ENCODE assay signal across 10 cellular contexts in the genomic region with DNA sequence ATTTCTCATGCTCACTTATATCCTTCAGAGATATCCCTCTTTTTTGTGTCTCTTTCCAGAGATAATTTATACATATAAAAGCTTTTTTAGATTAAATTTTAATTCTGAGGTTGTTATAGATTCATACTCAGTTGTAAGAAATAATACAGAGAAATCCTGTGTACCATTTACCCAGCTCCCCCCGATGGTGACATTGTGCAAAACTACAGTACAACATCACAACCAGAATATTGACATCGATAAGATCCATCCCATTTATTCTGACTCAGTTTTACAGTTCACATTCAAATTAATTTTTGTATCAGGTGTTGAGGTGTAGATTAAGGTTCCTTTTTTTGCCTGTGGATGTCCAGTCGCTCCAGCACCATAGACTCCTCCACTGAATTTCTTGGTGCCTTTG. TPM values are rescaled to one million over a fixed set of nuclear protein-coding genes. Genes with fewer than 3 reads are reported as not detected.
DNase-seq lines count a peak whose midpoint lies in the region; ATAC-seq, FAIRE-seq and TF ChIP-seq lines count a peak whose summit lies in the region.
"Had no signal": no experiment of that assay in that cellular context is flagged by ENCODE, and none has a peak within 500 bp of the region (broad histone marks: within the 10 kb centered on the region; RNA-seq: fewer than 3 reads in every experiment).

No MANE protein-coding gene starts in this region.

- no peak overlapping the region for H3T11ph ChIP-seq in H9 (ENCODE audit: low read length)

- H3K4ac ChIP-seq in H9 (ENCODE audit: low read depth, low read length) = no peak overlapping the region

- no peak overlapping the region for H3K27ac Mint-ChIP-seq in H9

- no peak overlapping the region for H3K9ac ChIP-seq in H9 (ENCODE audit: extremely low read depth, insufficient read length, low read length)
- H3K9ac ChIP-seq in adipocyte (ENCODE audit: low read length) = no peak overlapping the region
- H3K9ac ChIP-seq in keratinocyte (ENCODE audit: control insufficient read depth, extremely low read depth, insufficient read depth, low read length) = no peak overlapping the region

- WGBS in H9 (ENCODE audit: extremely low coverage, insufficient read length, low lambda C conversion rate) = no CpG with 5 or more reads among the region's 3 CpGs

- H3K36me3 Mint-ChIP-seq in H9 (ENCODE audit: insufficient read depth in 1 of 3, low read depth in 3 of 3) = peaks cover 0 to 4% (median 0%) of the 10 kb centered on the region in 3 experiments; a peak in 1 of 7 replicates

- TF ChIP-seq CTCF in H9 (conservative IDR thresholded peaks at IDR 0.05) = peak; percentile 52
- peak in 2 of 3 experiments; percentile 23 to 47 for TF ChIP-seq CTCF in keratinocyte (optimal IDR thresholded peaks at IDR 0.05 in 1 of 3, IDR thresholded peaks at IDR 0.05 in 1 of 3, conservative IDR thresholded peaks at IDR 0.05 in 1 of 3; ENCODE audit: extremely low read depth in 1 of 3, insufficient read depth in 2 of 3, low read length in 3 of 3)

- H3K4me1 ChIP-seq in H9 (ENCODE audit: insufficient read depth, low read length) (peaks cover 2% of the 10 kb centered on the region; the same call in 1 of the 2 replicates), adipocyte (ENCODE audit: control insufficient read depth, insufficient read depth, low read length) (no peaks in the 10 kb centered on the region), keratinocyte (ENCODE audit: control insufficient read depth, extremely low read depth, insufficient read depth, low read length) (no peaks in the 10 kb centered on the region)

- H3K27me3 Mint-ChIP-seq in H9 (ENCODE audit: low read depth) = peaks cover 32% of the 10 kb centered on the region

- H3K9me3 Mint-ChIP-seq in H9 = peaks cover 3 to 6% of the 10 kb centered on the region in 2 experiments; a peak in 2 of 5 replicates

- H2BK20ac ChIP-seq in H9 (ENCODE audit: low read depth, low read length, poor library complexity, severe bottlenecking) = no peak overlapping the region

- H4K5ac ChIP-seq in H9 (ENCODE audit: insufficient read length, low read depth, low read length) = no peak overlapping the region

- H3K79me2 ChIP-seq in H9 (ENCODE audit: insufficient read depth, low read length) (no peaks in the 10 kb centered on the region), keratinocyte (ENCODE audit: control insufficient read depth, insufficient read depth, low read length) (no peaks in the 10 kb centered on the region)

- H2BK12ac ChIP-seq in H9 (ENCODE audit: insufficient read length, low read depth, low read length) = no peak overlapping the region

- no peak overlapping the region for H3K14ac ChIP-seq in H9 (ENCODE audit: insufficient read depth, low read length)

- H4K20me1 ChIP-seq in H9 (ENCODE audit: control insufficient read depth, insufficient read depth, insufficient read length) (no peaks in the 10 kb centered on the region), keratinocyte (ENCODE audit: control insufficient read depth, extremely low read depth, insufficient read depth, low read length) (no peaks in the 10 kb centered on the region)

- dilution Hi-C loops in keratinocyte (cut with MboI; ENCODE audit: extremely low pct_ligation_motif_present, low sequenced_read_pairs) = no loop called here

- H4K8ac ChIP-seq in H9 (replicated peaks; ENCODE audit: insufficient read length, low read depth, low read length) = no peak overlapping the region

- H3K27me3 ChIP-seq in H9 (ENCODE audit: insufficient read depth, low read length) (peaks cover 4% of the 10 kb centered on the region), adipocyte (replicated peaks; ENCODE audit: control insufficient read depth, insufficient read depth, low read length) (peaks cover 23% of the 10 kb centered on the region), keratinocyte (ENCODE audit: control insufficient read depth, extremely low read depth, insufficient read depth, low read length) (peaks cover 19% of the 10 kb centered on the region)

- no peaks in the 10 kb centered on the region for H3K9me1 ChIP-seq in keratinocyte (ENCODE audit: control insufficient read depth, extremely low read depth, insufficient read depth, low read length)

- no peak overlapping the region for H3K56ac ChIP-seq in H9 (ENCODE audit: insufficient read length, low read depth, low read length)

- no peak overlapping the region for H2BK120ac ChIP-seq in H9 (ENCODE audit: low read depth, low read length, poor library complexity, severe bottlenecking)

- H3K4me3 ChIP-seq in adipocyte (ENCODE audit: low read length) = no peak overlapping the region
- H3K4me3 ChIP-seq in keratinocyte (ENCODE audit: control insufficient read depth in 2 of 3, extremely low read depth in 1 of 3, insufficient read depth in 2 of 3, low read depth in 1 of 3, low read length in 3 of 3) = no peak overlapping the region

- H3K27ac ChIP-seq in H9 (ENCODE audit: insufficient read length, low read depth, low read length) (no peak overlapping the region), keratinocyte (ENCODE audit: control insufficient read depth, insufficient read depth, low read length) (no peak overlapping the region)

- peaks cover 13 to 19% of the 10 kb centered on the region in 2 experiments for H3K4me1 Mint-ChIP-seq in H9

- no peak overlapping the region for H4K91ac ChIP-seq in H9 (ENCODE audit: insufficient read length, low read depth, low read length)

- H3K9me3 ChIP-seq in H9 (ENCODE audit: control insufficient read depth, low read depth, low read length) (no peaks in the 10 kb centered on the region), adipocyte (ENCODE audit: control insufficient read depth, low read length) (no peaks in the 10 kb centered on the region), keratinocyte (ENCODE audit: control insufficient read depth, low read depth, low read length) (no peaks in the 10 kb centered on the region)

- no peaks in the 10 kb centered on the region for H3K36me3 ChIP-seq in adipocyte (ENCODE audit: control insufficient read depth, insufficient read depth, low read length, severe bottlenecking)
- H3K36me3 ChIP-seq in keratinocyte (ENCODE audit: control insufficient read depth in 2 of 2, extremely low read depth in 1 of 2, insufficient read depth in 2 of 2, low read length in 2 of 2) = no peaks in the 10 kb centered on the region

- H3K23me2 ChIP-seq in H9 (ENCODE audit: insufficient read length, low read depth, low read length, poor library complexity, severe bottlenecking) = no peaks in the 10 kb centered on the region

- H2AFZ ChIP-seq in H9 (ENCODE audit: low read length) = no peak overlapping the region
- H2AFZ ChIP-seq in keratinocyte (ENCODE audit: control insufficient read depth, low read length) = no peak overlapping the region

- no peak overlapping the region for H2AK5ac ChIP-seq in H9 (ENCODE audit: insufficient read length, low read length)

- H3K4me2 ChIP-seq in H9 (ENCODE audit: insufficient read depth, insufficient read length, low read length) (no peak overlapping the region), keratinocyte (ENCODE audit: control insufficient read depth, extremely low read depth, insufficient read depth, low read depth, low read length) (no peak overlapping the region)

- no peak overlapping the region for H3K4me3 Mint-ChIP-seq in H9

- H2BK5ac ChIP-seq in H9 (ENCODE audit: insufficient read length, low read length) = no peak overlapping the region

- no peak overlapping the region for H2BK15ac ChIP-seq in H9 (ENCODE audit: low read depth, low read length)

- no peak overlapping the region for H3K23ac ChIP-seq in H9 (ENCODE audit: insufficient read length, low read depth, low read length)

- no peak for ATAC-seq in HG02571 (IDR thresholded peaks at IDR 0.05; ENCODE audit: unreplicated experiment)

- DNase-seq in COR-L47 (lab: John Stamatoyannopoulos, UW) (peak; percentile 7), H9 (no peak), adipocyte (ENCODE audit: low read depth) (peak; percentile 32), keratinocyte (ENCODE audit: low read depth, low spot score) (no peak), HuH-7.5 (ENCODE audit: low spot score) (no peak), HPDE6-E6E7 (ENCODE audit: extremely low spot score) (no peak), T-helper 9 cell (no peak)
- DNase-seq: T-helper 2 cell had no signal

- H3K18ac ChIP-seq in H9 (ENCODE audit: insufficient read length, low read depth, low read length) = no peak overlapping the region

- no peak for FAIRE-seq in keratinocyte (lab: Jason Lieb, UNC)

- H3K79me1 ChIP-seq in H9 (ENCODE audit: insufficient read depth, low read depth, low read length, poor library complexity, severe bottlenecking) = no peaks in the 10 kb centered on the region

RNA-seq across cellular contexts. Expression of a gene that starts 14.3 kb away (rescaled TPM):
- not detected in 2 replicates for total RNA-seq in H9 (2021)
- polyA plus RNA-seq in keratinocyte = not detected in 3 replicates
- not detected for polyA plus RNA-seq in keratinocyte (2011; ENCODE audit: low read depth)
- polyA plus RNA-seq in keratinocyte (2011; cell fraction: cytosol; rRNA removed) = not detected in 2 replicates
- not detected in 2 replicates for polyA plus RNA-seq in keratinocyte (2011; cell fraction: nucleus; rRNA removed)
- polyA plus RNA-seq in keratinocyte (2012; ENCODE audit: low replicate concordance) = not detected in 2 replicates
- not detected in 3 replicates for polyA minus RNA-seq in keratinocyte
- polyA minus RNA-seq in keratinocyte (2011; cell fraction: cytosol; rRNA and poly(A)+ RNA removed) = not detected
- not detected in 2 replicates for polyA minus RNA-seq in keratinocyte (2011; cell fraction: nucleus; rRNA and poly(A)+ RNA removed)
- total RNA-seq: G401 had no signal

Comparison
In these comparisons a context has a peak if more than half of its experiments do, and no peak if none do; other contexts are left out.
1. DNase-seq: peak in COR-L47 (single experiment) and adipocyte (single experiment); none in H9 (single experiment), keratinocyte (single experiment), HuH-7.5 (single experiment), HPDE6-E6E7 (single experiment) and T-helper 9 cell (single experiment).